In the genomic region with DNA sequence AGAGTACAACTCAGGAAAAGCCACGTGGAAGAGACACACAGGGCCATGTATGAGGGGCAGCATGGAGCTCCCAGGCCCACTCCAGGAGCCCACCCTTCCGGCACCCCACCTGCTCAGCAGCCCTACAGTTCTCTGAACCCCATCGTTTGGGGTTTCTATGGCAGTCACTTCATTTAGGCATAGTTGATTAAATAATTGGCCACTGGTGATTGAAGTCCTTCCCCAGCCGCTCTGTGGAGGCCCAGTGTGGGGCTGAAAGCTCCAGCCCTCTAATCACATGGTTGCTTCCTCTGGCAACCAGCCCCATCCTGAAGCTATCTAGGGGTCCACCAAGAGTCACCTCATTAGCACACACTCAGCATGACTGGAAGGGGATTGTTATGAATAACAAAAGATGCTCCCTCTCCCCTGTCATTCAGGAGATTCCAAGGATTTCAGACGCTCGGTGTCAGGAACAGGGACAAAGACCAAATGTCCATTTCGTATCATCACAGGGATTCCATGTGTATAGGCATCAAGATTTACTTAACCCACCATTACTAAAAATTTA, we compare ENCODE assay signal across 1 cellular context.
A peak's percentile ranks its signal among the peaks of the same experiment; 100 is the strongest.
TF ChIP-seq lines count a peak whose summit lies in the region.

No MANE protein-coding gene starts in this region.

TF ChIP-seq in GM23338, 12 proteins besides CTCF, POLR2A, EP300 and RAD21:
- TF ChIP-seq, protein P1, sequence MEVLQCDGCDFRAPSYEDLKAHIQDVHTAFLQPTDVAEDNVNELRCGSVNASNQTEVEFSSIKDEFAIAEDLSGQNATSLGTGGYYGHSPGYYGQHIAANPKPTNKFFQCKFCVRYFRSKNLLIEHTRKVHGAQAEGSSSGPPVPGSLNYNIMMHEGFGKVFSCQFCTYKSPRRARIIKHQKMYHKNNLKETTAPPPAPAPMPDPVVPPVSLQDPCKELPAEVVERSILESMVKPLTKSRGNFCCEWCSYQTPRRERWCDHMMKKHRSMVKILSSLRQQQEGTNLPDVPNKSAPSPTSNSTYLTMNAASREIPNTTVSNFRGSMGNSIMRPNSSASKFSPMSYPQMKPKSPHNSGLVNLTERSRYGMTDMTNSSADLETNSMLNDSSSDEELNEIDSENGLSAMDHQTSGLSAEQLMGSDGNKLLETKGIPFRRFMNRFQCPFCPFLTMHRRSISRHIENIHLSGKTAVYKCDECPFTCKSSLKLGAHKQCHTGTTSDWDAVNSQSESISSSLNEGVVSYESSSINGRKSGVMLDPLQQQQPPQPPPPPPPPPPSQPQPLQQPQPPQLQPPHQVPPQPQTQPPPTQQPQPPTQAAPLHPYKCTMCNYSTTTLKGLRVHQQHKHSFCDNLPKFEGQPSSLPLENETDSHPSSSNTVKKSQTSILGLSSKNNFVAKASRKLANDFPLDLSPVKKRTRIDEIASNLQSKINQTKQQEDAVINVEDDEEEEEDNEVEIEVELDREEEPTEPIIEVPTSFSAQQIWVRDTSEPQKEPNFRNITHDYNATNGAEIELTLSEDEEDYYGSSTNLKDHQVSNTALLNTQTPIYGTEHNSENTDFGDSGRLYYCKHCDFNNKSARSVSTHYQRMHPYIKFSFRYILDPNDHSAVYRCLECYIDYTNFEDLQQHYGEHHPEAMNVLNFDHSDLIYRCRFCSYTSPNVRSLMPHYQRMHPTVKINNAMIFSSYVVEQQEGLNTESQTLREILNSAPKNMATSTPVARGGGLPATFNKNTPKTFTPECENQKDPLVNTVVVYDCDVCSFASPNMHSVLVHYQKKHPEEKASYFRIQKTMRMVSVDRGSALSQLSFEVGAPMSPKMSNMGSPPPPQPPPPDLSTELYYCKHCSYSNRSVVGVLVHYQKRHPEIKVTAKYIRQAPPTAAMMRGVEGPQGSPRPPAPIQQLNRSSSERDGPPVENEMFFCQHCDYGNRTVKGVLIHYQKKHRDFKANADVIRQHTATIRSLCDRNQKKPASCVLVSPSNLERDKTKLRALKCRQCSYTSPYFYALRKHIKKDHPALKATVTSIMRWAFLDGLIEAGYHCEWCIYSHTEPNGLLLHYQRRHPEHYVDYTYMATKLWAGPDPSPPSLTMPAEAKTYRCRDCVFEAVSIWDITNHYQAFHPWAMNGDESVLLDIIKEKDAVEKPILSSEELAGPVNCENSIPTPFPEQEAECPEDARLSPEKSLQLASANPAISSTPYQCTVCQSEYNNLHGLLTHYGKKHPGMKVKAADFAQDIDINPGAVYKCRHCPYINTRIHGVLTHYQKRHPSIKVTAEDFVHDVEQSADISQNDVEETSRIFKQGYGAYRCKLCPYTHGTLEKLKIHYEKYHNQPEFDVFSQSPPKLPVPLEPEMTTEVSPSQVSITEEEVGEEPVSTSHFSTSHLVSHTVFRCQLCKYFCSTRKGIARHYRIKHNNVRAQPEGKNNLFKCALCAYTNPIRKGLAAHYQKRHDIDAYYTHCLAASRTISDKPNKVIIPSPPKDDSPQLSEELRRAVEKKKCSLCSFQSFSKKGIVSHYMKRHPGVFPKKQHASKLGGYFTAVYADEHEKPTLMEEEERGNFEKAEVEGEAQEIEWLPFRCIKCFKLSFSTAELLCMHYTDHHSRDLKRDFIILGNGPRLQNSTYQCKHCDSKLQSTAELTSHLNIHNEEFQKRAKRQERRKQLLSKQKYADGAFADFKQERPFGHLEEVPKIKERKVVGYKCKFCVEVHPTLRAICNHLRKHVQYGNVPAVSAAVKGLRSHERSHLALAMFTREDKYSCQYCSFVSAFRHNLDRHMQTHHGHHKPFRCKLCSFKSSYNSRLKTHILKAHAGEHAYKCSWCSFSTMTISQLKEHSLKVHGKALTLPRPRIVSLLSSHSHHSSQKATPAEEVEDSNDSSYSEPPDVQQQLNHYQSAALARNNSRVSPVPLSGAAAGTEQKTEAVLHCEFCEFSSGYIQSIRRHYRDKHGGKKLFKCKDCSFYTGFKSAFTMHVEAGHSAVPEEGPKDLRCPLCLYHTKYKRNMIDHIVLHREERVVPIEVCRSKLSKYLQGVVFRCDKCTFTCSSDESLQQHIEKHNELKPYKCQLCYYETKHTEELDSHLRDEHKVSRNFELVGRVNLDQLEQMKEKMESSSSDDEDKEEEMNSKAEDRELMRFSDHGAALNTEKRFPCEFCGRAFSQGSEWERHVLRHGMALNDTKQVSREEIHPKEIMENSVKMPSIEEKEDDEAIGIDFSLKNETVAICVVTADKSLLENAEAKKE (CRISPR knock-in tag; IDR thresholded peaks at IDR 0.05), result 0 out of 2 replicates have a peak, but pooled peaks have one; percentile 27
- TF ChIP-seq ETS1 (IDR thresholded peaks at IDR 0.05), result no peak
